In the genomic region with DNA sequence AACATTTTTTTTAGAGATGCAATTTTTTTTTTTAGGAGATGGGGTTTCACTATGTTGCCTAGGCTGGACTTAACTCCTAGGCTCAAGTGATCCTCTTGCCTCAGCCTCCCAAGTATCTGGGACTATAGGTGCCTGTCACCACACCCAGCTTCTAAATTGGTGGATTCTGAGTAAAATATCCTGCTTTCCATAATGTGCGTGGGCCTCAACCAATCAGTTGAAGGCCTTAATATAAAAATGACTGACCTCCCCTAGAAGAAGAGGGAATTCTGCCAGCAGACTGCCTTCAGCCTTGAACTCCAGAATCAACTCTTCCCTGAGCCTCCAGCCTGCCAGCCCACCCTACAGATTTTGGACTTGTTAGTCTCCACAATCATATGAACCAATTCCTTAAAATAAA, we compare ENCODE assay signal across 19 cellular contexts.
"Had no signal": no experiment of that assay in that cellular context is flagged by ENCODE, and none has a peak within 500 bp of the region (broad histone marks: within the 10 kb centered on the region; RNA-seq: fewer than 3 reads in every experiment).

No MANE protein-coding gene starts in this region.

- H3K4me3 ChIP-seq: colonic mucosa, gastrocnemius medialis, lower lobe of right lung, ovary, right lobe of liver, testis, tibial artery had no signal

- H3K27ac Mint-ChIP-seq: effector memory CD8-positive, alpha-beta T cell; natural killer cell had no signal

- FAIRE-seq: keratinocyte, small intestine had no signal

- H3K36me3 ChIP-seq: colonic mucosa, gastrocnemius medialis, ovary, right lobe of liver had no signal

- H3K9me3 Mint-ChIP-seq: effector memory CD8-positive, alpha-beta T cell; natural killer cell; type B pancreatic cell had no signal

- H3K27ac ChIP-seq: colonic mucosa, gastrocnemius medialis, lower lobe of right lung, ovary, right lobe of liver, testis, tibial artery had no signal

- H3K27me3 ChIP-seq: colonic mucosa, gastrocnemius medialis, ovary, right lobe of liver, testis, tibial artery had no signal

- H3K9me3 ChIP-seq: colonic mucosa, gastrocnemius medialis, lower lobe of right lung, ovary, right lobe of liver, testis, tibial artery had no signal

- H3K4me3 Mint-ChIP-seq: effector memory CD8-positive, alpha-beta T cell; natural killer cell; type B pancreatic cell had no signal

- H3K4me1 ChIP-seq: colonic mucosa, gastrocnemius medialis, testis had no signal

- H3K27me3 Mint-ChIP-seq: effector memory CD8-positive, alpha-beta T cell; type B pancreatic cell had no signal

- ATAC-seq: effector memory CD8-positive, alpha-beta T cell; gastrocnemius medialis; left ventricle myocardium superior; lower lobe of right lung; natural killer cell; stimulated activated naive CD8-positive, alpha-beta T cell treated with anti-CD3 and anti-CD28 coated beads, Interleukin-15, Interleukin-2, amounts not matched to agents 100 U/mL and 50 U/mL, for 24 hours had no signal

- H3K36me3 Mint-ChIP-seq: natural killer cell, type B pancreatic cell had no signal

- DNase-seq: colonic mucosa; effector memory CD8-positive, alpha-beta T cell; gastrocnemius medialis; head of caudate nucleus; left ventricle myocardium superior; lower lobe of right lung; natural killer cell; occipital lobe; ovary; right lobe of liver; small intestine; stimulated activated CD4-positive, alpha-beta T cell treated with anti-CD3 and anti-CD28 coated beads, Interleukin-15, amount 100 ng/mL, for 24 hours; stimulated activated CD4-positive, alpha-beta T cell treated with anti-CD3 and anti-CD28 coated beads, Interleukin-2, amount 100 ng/mL, for 48 hours; stimulated activated naive CD8-positive, alpha-beta T cell treated with anti-CD3 and anti-CD28 coated beads, Interleukin-15, Interleukin-2, amounts not matched to agents 100 U/mL and 50 U/mL, for 24 hours; substantia nigra; testis; tibial artery had no signal
